In genomic region chr6:144064402-144064830, GRCh38 we compare ENCODE assay signal across 8 cellular contexts. TPM values are rescaled to one million over a fixed set of nuclear protein-coding genes. Genes with fewer than 3 reads are reported as not detected.
DNase-seq lines count a peak whose midpoint lies in the region; ATAC-seq and TF ChIP-seq lines count a peak whose summit lies in the region.

No MANE protein-coding gene starts in this region.

- H3K27ac Mint-ChIP-seq in MCF 10A (ENCODE audit: low read depth, unreplicated experiment): no peak overlapping the region

- no peaks in the 10 kb centered on the region for H3K36me3 ChIP-seq in left lung

- H3K27me3 Mint-ChIP-seq in MCF 10A (ENCODE audit: insufficient read depth, unreplicated experiment): peaks cover 42% of the 10 kb centered on the region

- H3K4me3 ChIP-seq in left lung: peak overlapping the region; percentile 66 to 70

- intact Hi-C loops in MCF 10A (cut with micrococcal nuclease): no loop called here
- intact Hi-C loops in left lung (cut with DNase I): no loop called here

- H3K9me3 Mint-ChIP-seq in MCF 10A (ENCODE audit: unreplicated experiment): no peaks in the 10 kb centered on the region

- no peak for TF ChIP-seq CTCF in MCF 10A (IDR thresholded peaks at IDR 0.05; ENCODE audit: unreplicated experiment)
- TF ChIP-seq CTCF in left lung (IDR thresholded peaks at IDR 0.05): no peak

- H3K4me3 Mint-ChIP-seq in MCF 10A (ENCODE audit: unreplicated experiment): peak overlapping the region; percentile 78

- peak overlapping the region; percentile 78 to 96 for H3K27ac ChIP-seq in left lung

- ATAC-seq in HG03196 (IDR thresholded peaks at IDR 0.05; ENCODE audit: unreplicated experiment): peak; percentile 5
- peak; percentile 48 for ATAC-seq in left lung

- DNase-seq in NCI-H146 (lab: John Stamatoyannopoulos, UW) (peak; percentile 51), NCI-H146 treated with DMSO at 0.1 percent for 48 hours (lab: John Stamatoyannopoulos, UW; ENCODE audit: unreplicated experiment) (no peak), T-helper 9 cell (peak; percentile 49), MCF 10A (ENCODE audit: unreplicated experiment) (no peak), left lung (peak; percentile 58 to 94), dedifferentiated amniotic fluid mesenchymal stem cell (ENCODE audit: extremely low spot score) (no peak)
- DNase-seq in stimulated activated CD4-positive, alpha-beta T cell treated with anti-CD3 and anti-CD28 coated beads, TNF-alpha, amount 100 ng/mL, for 24 hours (ENCODE audit: low read depth in 3 of 3): peak; percentile 49 to 75 (median 50)

- CTCF ChIA-PET in MCF 10A (lab: Yijun Ruan, JAX): interaction anchor here (0.5 to 0.7 kb wide), 4 partner anchors 19 to 583 kb away, joined by 3 to 4 read pairs (median 4); no protein-coding TSS in a partner anchor

- no TSS peak for BruUV-seq in MCF 10A (replicated peaks; lab: Mats Ljungman, UMichigan)

- H3K4me1 ChIP-seq in left lung: peaks cover 0 to 19% of the 10 kb centered on the region in 2 donors

- H3K9me3 ChIP-seq in left lung: no peaks in the 10 kb centered on the region

- POLR2A ChIA-PET in MCF 10A (lab: Yijun Ruan, JAX): interaction anchor here (0.6 to 1.3 kb wide), 6 partner anchors 10 to 947 kb away, joined by 3 to 5 read pairs (median 3); partner anchors contain the start of gene SF3B5

- H3K27me3 ChIP-seq in left lung: peaks cover 8 to 20% of the 10 kb centered on the region in 2 donors

- H3K4me1 Mint-ChIP-seq in MCF 10A (ENCODE audit: insufficient read depth, unreplicated experiment): no peaks in the 10 kb centered on the region

- H3K36me3 Mint-ChIP-seq in MCF 10A (ENCODE audit: insufficient read depth, unreplicated experiment): no peaks in the 10 kb centered on the region

RNA-seq across cellular contexts. Expression of gene SF3B5, which starts 31.0 kb away (rescaled TPM):
- total RNA-seq in MCF 10A (2022) (211 and 298 TPM in 2 replicates), left lung (100 to 1,000 TPM; 118 to 130 TPM)

RNA-seq across cellular contexts. Expression of gene PLAGL1, which starts 56.4 kb away (rescaled TPM):
- total RNA-seq in MCF 10A (2022) (46.4 and 52.1 TPM in 2 replicates), left lung (10 to 100 TPM; 38.5 to 39.4 TPM)

Comparison
In these comparisons a context has a peak if more than half of its experiments do, and no peak if none do; other contexts are left out.
1. DNase-seq: peak in NCI-H146 (single experiment), T-helper 9 cell (single experiment), left lung (2 of 2) and stimulated activated CD4-positive, alpha-beta T cell treated with anti-CD3 and anti-CD28 coated beads, TNF-alpha, amount 100 ng/mL, for 24 hours (3 of 3); none in NCI-H146 treated with DMSO at 0.1 percent for 48 hours (single experiment), MCF 10A (single experiment) and dedifferentiated amniotic fluid mesenchymal stem cell (single experiment).